Comparison of ENCODE assay signal across 7 cellular contexts in genomic region chr3:33096103-33096868, GRCh38. TPM values are rescaled to one million over a fixed set of nuclear protein-coding genes. Genes with fewer than 3 reads are reported as not detected.
DNase-seq lines count a peak whose midpoint lies in the region; ATAC-seq and TF ChIP-seq lines count a peak whose summit lies in the region.

No MANE protein-coding gene starts in this region.

- POLR2A ChIA-PET in activated CD8-positive, alpha-beta T cell treated with anti-CD3 and anti-CD28 coated beads for 36 hours (lab: Charles Lee): interaction anchor here (0.9 to 1.2 kb wide), 3 partner anchors 8 to 100 kb away, joined by 3 read pairs; no protein-coding TSS in a partner anchor

- H3K36me3 ChIP-seq in effector memory CD4-positive, alpha-beta T cell (ENCODE audit: control insufficient read depth, insufficient read depth, low read length): peaks cover 11% of the 10 kb centered on the region

- no peaks in the 10 kb centered on the region for H3K9me3 Mint-ChIP-seq in activated CD8-positive, alpha-beta T cell treated with anti-CD3 and anti-CD28 coated beads for 36 hours
- H3K9me3 Mint-ChIP-seq in stimulated activated effector memory CD8-positive, alpha-beta T cell treated with anti-CD3 and anti-CD28 coated beads, Interleukin-12 subunit alpha, Interleukin-12 subunit beta, amount 100 ng/mL, for 72 hours: no peaks in the 10 kb centered on the region

- H3K4me3 ChIP-seq in effector memory CD4-positive, alpha-beta T cell (ENCODE audit: insufficient read depth, low read depth, low read length, poor library complexity, severe bottlenecking): peak overlapping the region; percentile 95

- CTCF ChIA-PET in activated CD8-positive, alpha-beta T cell treated with anti-CD3 and anti-CD28 coated beads for 36 hours (lab: Charles Lee): interaction anchor here (1.3 to 4.1 kb wide), 4 partner anchors 21 to 149 kb away, joined by 3 to 24 read pairs (median 14); no protein-coding TSS in a partner anchor

- TF ChIP-seq CTCF in activated CD8-positive, alpha-beta T cell treated with anti-CD3 and anti-CD28 coated beads for 36 hours (IDR thresholded peaks at IDR 0.05): no peak

- H3K27ac ChIP-seq in effector memory CD4-positive, alpha-beta T cell (ENCODE audit: insufficient read depth, low read length, poor library complexity, severe bottlenecking): peak overlapping the region; percentile 75

- peak; percentile 15 for DNase-seq in NCI-H2029 (lab: John Stamatoyannopoulos, UW)
- peak; percentile 64 for DNase-seq in activated CD8-positive, alpha-beta T cell treated with anti-CD3 and anti-CD28 coated beads for 36 hours
- peak in 2 of 3 donors; percentile 27 to 29 for DNase-seq in effector memory CD4-positive, alpha-beta T cell
- DNase-seq in lung microvascular endothelial cell (ENCODE audit: low read depth in 2 of 2): peak; percentile 49 to 52
- peak; percentile 14 to 64 for DNase-seq in stimulated activated effector memory CD8-positive, alpha-beta T cell treated with anti-CD3 and anti-CD28 coated beads, Interleukin-12 subunit alpha, Interleukin-12 subunit beta, amount 100 ng/mL, for 72 hours (ENCODE audit: low spot score in 2 of 2)

- H3K27me3 Mint-ChIP-seq in activated CD8-positive, alpha-beta T cell treated with anti-CD3 and anti-CD28 coated beads for 36 hours: peaks cover 1% of the 10 kb centered on the region

- peaks cover 34% of the 10 kb centered on the region for H3K36me3 Mint-ChIP-seq in activated CD8-positive, alpha-beta T cell treated with anti-CD3 and anti-CD28 coated beads for 36 hours (ENCODE audit: low read depth)
- peaks cover 18% of the 10 kb centered on the region for H3K36me3 Mint-ChIP-seq in stimulated activated effector memory CD8-positive, alpha-beta T cell treated with anti-CD3 and anti-CD28 coated beads, Interleukin-12 subunit alpha, Interleukin-12 subunit beta, amount 100 ng/mL, for 72 hours

- H3K4me1 ChIP-seq in effector memory CD4-positive, alpha-beta T cell (ENCODE audit: control insufficient read depth, insufficient read depth, low read length, poor library complexity, severe bottlenecking): peaks cover 21% of the 10 kb centered on the region

- ATAC-seq in GM18508 (IDR thresholded peaks at IDR 0.05; ENCODE audit: insufficient read depth, unreplicated experiment) (peak; percentile 22), HG02610 (IDR thresholded peaks at IDR 0.05; ENCODE audit: unreplicated experiment) (peak; percentile 46)
- ATAC-seq in activated CD8-positive, alpha-beta T cell treated with anti-CD3 and anti-CD28 coated beads for 36 hours: peak; percentile 41
- ATAC-seq in stimulated activated effector memory CD8-positive, alpha-beta T cell treated with anti-CD3 and anti-CD28 coated beads, Interleukin-12 subunit alpha, Interleukin-12 subunit beta, amount 100 ng/mL, for 72 hours: peak; percentile 60

- H3K9me3 ChIP-seq in effector memory CD4-positive, alpha-beta T cell (ENCODE audit: control insufficient read depth, low read length): no peaks in the 10 kb centered on the region

- intact Hi-C loops in activated CD8-positive, alpha-beta T cell treated with anti-CD3 and anti-CD28 coated beads for 36 hours (cut with micrococcal nuclease): no loop called here

- peak overlapping the region; percentile 97 for H3K4me3 Mint-ChIP-seq in activated CD8-positive, alpha-beta T cell treated with anti-CD3 and anti-CD28 coated beads for 36 hours
- H3K4me3 Mint-ChIP-seq in stimulated activated effector memory CD8-positive, alpha-beta T cell treated with anti-CD3 and anti-CD28 coated beads, Interleukin-12 subunit alpha, Interleukin-12 subunit beta, amount 100 ng/mL, for 72 hours: peak overlapping the region; percentile 97

- peak overlapping the region; percentile 87 for H3K27ac Mint-ChIP-seq in activated CD8-positive, alpha-beta T cell treated with anti-CD3 and anti-CD28 coated beads for 36 hours
- H3K27ac Mint-ChIP-seq in stimulated activated effector memory CD8-positive, alpha-beta T cell treated with anti-CD3 and anti-CD28 coated beads, Interleukin-12 subunit alpha, Interleukin-12 subunit beta, amount 100 ng/mL, for 72 hours: peak overlapping the region; percentile 92

- no peaks in the 10 kb centered on the region for H3K27me3 ChIP-seq in effector memory CD4-positive, alpha-beta T cell (replicated peaks; ENCODE audit: control insufficient read depth, insufficient read depth, low read length, poor library complexity, severe bottlenecking)

- peaks cover 33% of the 10 kb centered on the region for H3K4me1 Mint-ChIP-seq in activated CD8-positive, alpha-beta T cell treated with anti-CD3 and anti-CD28 coated beads for 36 hours (ENCODE audit: low read depth)
- peaks cover 44% of the 10 kb centered on the region for H3K4me1 Mint-ChIP-seq in stimulated activated effector memory CD8-positive, alpha-beta T cell treated with anti-CD3 and anti-CD28 coated beads, Interleukin-12 subunit alpha, Interleukin-12 subunit beta, amount 100 ng/mL, for 72 hours

RNA-seq across cellular contexts. Expression of gene GLB1, which starts 0.7 kb away (rescaled TPM):
- 10 to 100 TPM; 55.4 to 57.5 TPM for total RNA-seq in activated CD8-positive, alpha-beta T cell treated with anti-CD3 and anti-CD28 coated beads for 36 hours
- total RNA-seq in lung microvascular endothelial cell: 44.2 and 45.2 TPM in 2 replicates

RNA-seq across cellular contexts. Expression of gene TMPPE, which starts 0.7 kb away (rescaled TPM):
- 1 to 10 TPM; 6.5 to 6.6 TPM for total RNA-seq in activated CD8-positive, alpha-beta T cell treated with anti-CD3 and anti-CD28 coated beads for 36 hours
- total RNA-seq in lung microvascular endothelial cell: 5.9 and 8.9 TPM in 2 replicates

RNA-seq across cellular contexts. Expression of gene CRTAP, which starts 17.5 kb away (rescaled TPM):
- total RNA-seq in activated CD8-positive, alpha-beta T cell treated with anti-CD3 and anti-CD28 coated beads for 36 hours: 10 to 100 TPM; 32.7 to 35.7 TPM
- 60.1 and 124 TPM in 2 replicates for total RNA-seq in lung microvascular endothelial cell

Comparison
In these comparisons a context has a peak if more than half of its experiments do, and no peak if none do; other contexts are left out.
1. Peak in every context shown above with its lines: DNase-seq, ATAC-seq, H3K4me3 ChIP-seq and H3K27ac ChIP-seq.